In the genomic region with DNA sequence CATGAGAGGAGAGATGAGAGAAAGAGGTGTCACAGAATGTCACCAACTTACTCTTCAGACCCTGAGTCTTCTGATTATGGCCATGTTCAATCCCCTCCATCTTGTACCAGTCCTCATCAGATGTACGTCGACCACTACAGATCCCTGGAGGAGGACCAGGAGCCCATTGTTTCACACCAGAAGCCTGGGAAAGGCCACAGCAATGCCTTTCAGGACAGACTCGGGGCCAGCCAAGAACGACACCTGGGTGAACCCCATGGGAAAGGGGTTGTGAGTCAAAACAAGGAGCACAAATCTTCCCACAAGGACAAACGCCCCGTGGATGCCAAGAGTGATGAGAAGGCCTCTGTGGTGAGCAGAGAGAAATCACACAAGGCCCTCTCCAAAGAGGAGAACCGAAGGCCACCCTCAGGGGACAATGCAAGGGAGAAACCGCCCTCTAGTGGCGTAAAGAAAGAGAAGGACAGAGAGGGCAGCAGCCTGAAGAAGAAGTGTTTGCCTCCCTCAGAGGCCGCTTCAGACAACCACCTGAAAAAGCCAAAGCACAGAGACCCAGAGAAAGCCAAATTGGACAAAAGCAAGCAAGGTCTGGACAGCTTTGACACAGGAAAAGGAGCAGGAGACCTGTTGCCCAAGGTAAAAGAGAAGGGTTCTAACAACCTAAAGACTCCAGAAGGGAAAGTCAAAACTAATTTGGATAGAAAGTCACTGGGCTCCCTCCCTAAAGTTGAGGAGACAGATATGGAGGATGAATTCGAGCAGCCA, we compare ENCODE assay signal across 8 cellular contexts. TPM values are rescaled to one million over a fixed set of nuclear protein-coding genes. Genes with fewer than 3 reads are reported as not detected.
DNase-seq lines count a peak whose midpoint lies in the region; ATAC-seq and TF ChIP-seq lines count a peak whose summit lies in the region.

No MANE protein-coding gene starts in this region.

- no peaks in the 10 kb centered on the region for H3K9me3 ChIP-seq in NT2/D1 (ENCODE audit: insufficient read depth, low read length)
- H3K9me3 ChIP-seq in left ventricle myocardium inferior (replicated peaks), result no peaks in the 10 kb centered on the region

- peaks cover 77% of the 10 kb centered on the region for H3K36me3 Mint-ChIP-seq in GM23338 (ENCODE audit: low read depth)
- peaks cover 57% of the 10 kb centered on the region for H3K36me3 Mint-ChIP-seq in activated naive CD4-positive, alpha-beta T cell treated with anti-CD3 and anti-CD28 coated beads, Interleukin-2, amount 10 ng/mL, durations not matched to agents 7 days and 5 days

- no peak overlapping the region for H2AFZ ChIP-seq in GM23338

- no peaks in the 10 kb centered on the region for H3K9me3 Mint-ChIP-seq in GM23338
- H3K9me3 Mint-ChIP-seq in activated naive CD4-positive, alpha-beta T cell treated with anti-CD3 and anti-CD28 coated beads, Interleukin-2, amount 10 ng/mL, durations not matched to agents 7 days and 5 days, result no peaks in the 10 kb centered on the region

- peaks cover 4% of the 10 kb centered on the region; the same call in 1 of the 2 replicates for H3F3A ChIP-seq in GM23338 (replicated peaks; ENCODE audit: low read depth)

- H3K9me2 ChIP-seq in GM23338 (ENCODE audit: insufficient read depth), result no peaks in the 10 kb centered on the region

- no peak overlapping the region for H3K9ac ChIP-seq in NT2/D1 (ENCODE audit: insufficient read length, low read depth)

- DNase-seq in COLO668 (lab: John Stamatoyannopoulos, UW; ENCODE audit: unreplicated experiment) (peak; percentile 46), GM23338 (ENCODE audit: low spot score) (peak; percentile 79), NT2/D1 (ENCODE audit: low read depth, low spot score) (peak; percentile 16), left ventricle myocardium inferior (no peak), cerebellum (ENCODE audit: low spot score) (no peak)
- DNase-seq in activated naive CD4-positive, alpha-beta T cell treated with anti-CD3 and anti-CD28 coated beads, Interleukin-2, amount 10 ng/mL, durations not matched to agents 7 days and 5 days, result peak; percentile 61
- peak; percentile 41 for DNase-seq in stimulated activated CD4-positive, alpha-beta T cell treated with anti-CD3 and anti-CD28 coated beads, Interleukin-1b, Interleukin-23, amount 100 ng/mL, for 48 hours

- H4K20me1 ChIP-seq in GM23338 (replicated peaks; ENCODE audit: insufficient read depth), result peaks cover 41% of the 10 kb centered on the region

- H3K27me3 ChIP-seq in GM23338 (ENCODE audit: insufficient read depth), result no peaks in the 10 kb centered on the region
- H3K27me3 ChIP-seq in NT2/D1 (ENCODE audit: insufficient read depth, insufficient read length), result no peaks in the 10 kb centered on the region
- H3K27me3 ChIP-seq in left ventricle myocardium inferior (ENCODE audit: low read depth), result no peaks in the 10 kb centered on the region

- CTCF ChIA-PET in activated naive CD4-positive, alpha-beta T cell treated with anti-CD3 and anti-CD28 coated beads, Interleukin-2, amount 10 ng/mL, durations not matched to agents 7 days and 5 days (lab: Charles Lee), result interaction anchor here (1.2 to 2.1 kb wide), 3 partner anchors 21 to 114 kb away, joined by 4 to 8 read pairs (median 4); no protein-coding TSS in a partner anchor

- TF ChIP-seq CTCF in GM23338 (conservative IDR thresholded peaks at IDR 0.05; ENCODE audit: low read depth in 2 of 2), result peak; percentile 81 to 88
- peak; percentile 71 for TF ChIP-seq CTCF in left ventricle myocardium inferior (IDR thresholded peaks at IDR 0.05; ENCODE audit: borderline replicate concordance)

- no peaks in the 10 kb centered on the region for H3K4me1 ChIP-seq in GM23338 (ENCODE audit: insufficient read depth)
- no peaks in the 10 kb centered on the region for H3K4me1 ChIP-seq in NT2/D1 (ENCODE audit: insufficient read depth, insufficient read length)
- H3K4me1 ChIP-seq in left ventricle myocardium inferior, result peaks cover 58% of the 10 kb centered on the region

- ATAC-seq in GM23338 (peak; percentile 97), GM18520 (IDR thresholded peaks at IDR 0.05; ENCODE audit: unreplicated experiment) (no peak)

- peaks cover 48% of the 10 kb centered on the region for H3K79me2 ChIP-seq in GM23338 (replicated peaks; ENCODE audit: insufficient read depth)

- H3K27me3 Mint-ChIP-seq in GM23338 (ENCODE audit: insufficient read depth, low read depth, poor library complexity), result peaks cover 8% of the 10 kb centered on the region
- H3K27me3 Mint-ChIP-seq in activated naive CD4-positive, alpha-beta T cell treated with anti-CD3 and anti-CD28 coated beads, Interleukin-2, amount 10 ng/mL, durations not matched to agents 7 days and 5 days, result no peaks in the 10 kb centered on the region

- H3K4me3 ChIP-seq in GM23338, result no peak overlapping the region
- no peak overlapping the region for H3K4me3 ChIP-seq in NT2/D1 (ENCODE audit: insufficient read length, low read depth)
- H3K4me3 ChIP-seq in left ventricle myocardium inferior, result no peak overlapping the region

- H3K27ac Mint-ChIP-seq in GM23338, result peak overlapping the region; percentile 75
- H3K27ac Mint-ChIP-seq in activated naive CD4-positive, alpha-beta T cell treated with anti-CD3 and anti-CD28 coated beads, Interleukin-2, amount 10 ng/mL, durations not matched to agents 7 days and 5 days, result no peak overlapping the region

- no peaks in the 10 kb centered on the region for H3K4me1 Mint-ChIP-seq in GM23338
- H3K4me1 Mint-ChIP-seq in activated naive CD4-positive, alpha-beta T cell treated with anti-CD3 and anti-CD28 coated beads, Interleukin-2, amount 10 ng/mL, durations not matched to agents 7 days and 5 days, result peaks cover 22% of the 10 kb centered on the region

- no peak overlapping the region for H3K27ac ChIP-seq in GM23338 (ENCODE audit: low read depth)
- H3K27ac ChIP-seq in left ventricle myocardium inferior (replicated peaks), result peak overlapping the region; percentile 8

- no peak overlapping the region for H3K4me2 ChIP-seq in GM23338

- H3K36me3 ChIP-seq in GM23338 (ENCODE audit: insufficient read depth), result peaks cover 63% of the 10 kb centered on the region
- H3K36me3 ChIP-seq in NT2/D1 (ENCODE audit: insufficient read depth, insufficient read length, low read length), result peaks cover 84% of the 10 kb centered on the region
- peaks cover 67% of the 10 kb centered on the region for H3K36me3 ChIP-seq in left ventricle myocardium inferior

- intact Hi-C loops in left ventricle myocardium inferior (cut with micrococcal nuclease), result no loop called here

- H3K4me3 Mint-ChIP-seq in GM23338, result no peak overlapping the region
- H3K4me3 Mint-ChIP-seq in activated naive CD4-positive, alpha-beta T cell treated with anti-CD3 and anti-CD28 coated beads, Interleukin-2, amount 10 ng/mL, durations not matched to agents 7 days and 5 days, result no peak overlapping the region

TF ChIP-seq in GM23338, 12 proteins besides CTCF, POLR2A, EP300 and RAD21 (continues in another document):
- no peak for TF ChIP-seq EZH2phosphoT487 (IDR thresholded peaks at IDR 0.05; ENCODE audit: unreplicated experiment)

RNA-seq across cellular contexts. Expression of gene ELOA, which starts 8.0 kb away (rescaled TPM):
- 38.1 and 49.1 TPM in 2 replicates for total RNA-seq in GM23338 (2014; rRNA removed; shearing (Covaris generic))
- 55.7 and 57.7 TPM in 2 replicates for polyA plus RNA-seq in GM23338 (2016; fragmentation: Nextera tagmentation; extraction: Ambion mirVana)
- 29.1 TPM for total RNA-seq in left ventricle myocardium inferior
- total RNA-seq in cerebellum, result 18.5 TPM

RNA-seq across cellular contexts. Expression of gene PITHD1, which starts 27.0 kb away (rescaled TPM):
- total RNA-seq in GM23338 (2014; rRNA removed; shearing (Covaris generic)), result 90.7 and 99.0 TPM in 2 replicates
- 52.2 and 52.9 TPM in 2 replicates for polyA plus RNA-seq in GM23338 (2016; fragmentation: Nextera tagmentation; extraction: Ambion mirVana)
- total RNA-seq in left ventricle myocardium inferior (40.3 TPM), cerebellum (46.5 TPM)

RNA-seq across cellular contexts. Expression of gene LYPLA2, which starts 39.7 kb away (rescaled TPM):
- total RNA-seq in GM23338 (2014; rRNA removed; shearing (Covaris generic)), result 180 and 204 TPM in 2 replicates
- 100 and 102 TPM in 2 replicates for polyA plus RNA-seq in GM23338 (2016; fragmentation: Nextera tagmentation; extraction: Ambion mirVana)
- total RNA-seq in left ventricle myocardium inferior (26.2 TPM), cerebellum (21.1 TPM)

RNA-seq across cellular contexts. Expression of gene GALE, which starts 49.3 kb away (rescaled TPM):
- 31.7 and 34.6 TPM in 2 replicates for total RNA-seq in GM23338 (2014; rRNA removed; shearing (Covaris generic))
- polyA plus RNA-seq in GM23338 (2016; fragmentation: Nextera tagmentation; extraction: Ambion mirVana), result 28.1 and 30.1 TPM in 2 replicates
- total RNA-seq in left ventricle myocardium inferior (6.3 TPM), cerebellum (11.9 TPM)

RNA-seq across cellular contexts. Expression of gene RPL11, which starts 59.6 kb away (rescaled TPM):
- total RNA-seq in GM23338 (2014; rRNA removed; shearing (Covaris generic)), result 859 and 1,126 TPM in 2 replicates
- polyA plus RNA-seq in GM23338 (2016; fragmentation: Nextera tagmentation; extraction: Ambion mirVana), result 1,427 and 1,484 TPM in 2 replicates
- 684 TPM for total RNA-seq in left ventricle myocardium inferior
- total RNA-seq in cerebellum, result 528 TPM

Comparison
In these comparisons a context has a peak if more than half of its experiments do, and no peak if none do; other contexts are left out.
1. DNase-seq: peak in COLO668 (single experiment), GM23338 (single experiment), NT2/D1 (single experiment), activated naive CD4-positive, alpha-beta T cell treated with anti-CD3 and anti-CD28 coated beads, Interleukin-2, amount 10 ng/mL, durations not matched to agents 7 days and 5 days (single experiment) and stimulated activated CD4-positive, alpha-beta T cell treated with anti-CD3 and anti-CD28 coated beads, Interleukin-1b, Interleukin-23, amount 100 ng/mL, for 48 hours (single experiment); none in left ventricle myocardium inferior (single experiment) and cerebellum (single experiment).